11 cellular contexts compared by ENCODE assay signal in genomic region chr10:116974442-116975005, GRCh38. TPM values are rescaled to one million over a fixed set of nuclear protein-coding genes. Genes with fewer than 3 reads are reported as not detected.
A peak's percentile ranks its signal among the peaks of the same experiment; 100 is the strongest.
DNase-seq lines count a peak whose midpoint lies in the region; ATAC-seq and TF ChIP-seq lines count a peak whose summit lies in the region.
"Had no signal": no experiment of that assay in that cellular context is flagged by ENCODE, and none has a peak within 500 bp of the region (broad histone marks: within the 10 kb centered on the region; RNA-seq: fewer than 3 reads in every experiment).

No MANE protein-coding gene starts in this region.

- TF ChIP-seq CTCF in AG04449 (IDR thresholded peaks at IDR 0.05; ENCODE audit: insufficient read depth, low read length, missing control alignments) (no peak), ovary (IDR thresholded peaks at IDR 0.05) (no peak), uterus (IDR thresholded peaks at IDR 0.05) (no peak)

- no peaks in the 10 kb centered on the region for H3K36me3 ChIP-seq in ovary
- H3K36me3 ChIP-seq in uterus = no peaks in the 10 kb centered on the region

- H3K9me3 ChIP-seq in ovary (no peaks in the 10 kb centered on the region), uterus (no peaks in the 10 kb centered on the region)

- H3K4me3 ChIP-seq in AG04449 (ENCODE audit: low read depth, low read length) = no peak overlapping the region
- no peak overlapping the region for H3K4me3 ChIP-seq in ovary
- H3K4me3 ChIP-seq in uterus = no peak overlapping the region

- no peak for ATAC-seq in GM21786 (IDR thresholded peaks at IDR 0.05; ENCODE audit: unreplicated experiment)
- ATAC-seq: WTC11 had no signal

- no peak for TF ChIP-seq EP300 in ovary (IDR thresholded peaks at IDR 0.05)

- CTCF ChIA-PET in AG04449 (lab: Yijun Ruan, JAX) = no interaction called here

- TF ChIP-seq POLR2A in ovary (IDR thresholded peaks at IDR 0.05) = no peak
- no peak for TF ChIP-seq POLR2A in uterus (IDR thresholded peaks at IDR 0.05)

- WGBS in ovary, 3 donors = 59 to 67% (median 60%) methylated on average over 5 of the region's 5 CpGs

- intact Hi-C loops in ovary (cut with DNase I) (no loop called here), uterus (cut with DNase I; ENCODE audit: low total_unique reads) (no loop called here)

- H3K27ac ChIP-seq in ovary (no peak overlapping the region), uterus (no peak overlapping the region)

- H3K27me3 ChIP-seq in ovary (no peaks in the 10 kb centered on the region), uterus (no peaks in the 10 kb centered on the region)

- H3K4me1 ChIP-seq in ovary (ENCODE audit: insufficient read depth) (no peaks in the 10 kb centered on the region), uterus (no peaks in the 10 kb centered on the region)

- DNase-seq in AG04449 (ENCODE audit: low read depth, low spot score) (peak; percentile 69), HS-27A (ENCODE audit: low read depth) (peak; percentile 40), SW480 (ENCODE audit: low spot score) (peak; percentile 47), globus pallidus (ENCODE audit: low spot score) (peak; percentile 77), mesenteric fat pad (ENCODE audit: low spot score) (no peak), ovary (no peak), uterus (no peak)
- DNase-seq: activated naive CD8-positive, alpha-beta T cell treated with anti-CD3 and anti-CD28 coated beads, Interleukin-2, amount 10 ng/mL, durations not matched to agents 7 days and 5 days; NCI-H526 treated with DMSO at 0.1 percent for 48 hours had no signal

- POLR2A ChIA-PET in AG04449 (lab: Yijun Ruan, JAX) = no interaction called here

RNA-seq across cellular contexts. Expression of gene SHTN1, which starts 30.5 kb away (rescaled TPM):
- total RNA-seq in mesenteric fat pad (21.1 TPM), ovary (10 to 100 TPM in 6 of 7 donors, 1 to 10 TPM in 1; 8.6 to 22.1 (median 20.3) TPM), uterus (10 to 100 TPM in 1 of 4 donors, 1 to 10 TPM in 3; 4.9 to 19.6 (median 7.3) TPM)
- polyA plus RNA-seq in ovary = 10 to 100 TPM in 1 of 2 donors, 1 to 10 TPM in 1; 4.7 to 16.3 TPM

Comparison
In these comparisons a context has a peak if more than half of its experiments do, and no peak if none do; other contexts are left out.
1. DNase-seq: peak in AG04449 (single experiment), HS-27A (single experiment), SW480 (single experiment) and globus pallidus (single experiment); none in mesenteric fat pad (single experiment), ovary (0 of 5) and uterus (0 of 2).